22 cellular contexts compared by ENCODE assay signal in the genomic region with DNA sequence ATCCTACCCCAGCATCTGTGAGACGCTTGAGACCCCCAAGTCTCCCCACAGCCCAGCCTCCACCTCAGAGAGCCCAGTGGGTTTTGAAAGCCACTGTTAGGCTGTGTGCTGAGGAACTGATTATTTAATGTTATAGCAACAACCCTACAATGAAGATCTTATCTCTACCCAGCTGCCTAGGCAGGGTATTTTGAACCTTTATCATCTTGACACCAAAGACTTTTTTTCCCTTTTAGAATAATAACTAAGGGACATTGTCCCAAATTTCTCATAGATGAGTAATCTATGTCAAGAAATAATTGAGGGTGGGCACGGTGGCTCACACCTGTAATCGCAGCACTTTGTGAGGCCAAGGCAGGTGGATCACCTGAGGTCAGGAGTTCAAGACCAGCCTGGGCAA. TPM values are rescaled to one million over a fixed set of nuclear protein-coding genes. Genes with fewer than 3 reads are reported as not detected.
DNase-seq lines count a peak whose midpoint lies in the region; ATAC-seq and TF ChIP-seq lines count a peak whose summit lies in the region.
"Had no signal": no experiment of that assay in that cellular context is flagged by ENCODE, and none has a peak within 500 bp of the region (broad histone marks: within the 10 kb centered on the region; RNA-seq: fewer than 3 reads in every experiment).

No MANE protein-coding gene starts in this region.

- H3K4me1 Mint-ChIP-seq in HFFc6 (ENCODE audit: low read depth) (peaks cover 86% of the 10 kb centered on the region), T-helper 17 cell (peaks cover 23% of the 10 kb centered on the region), mesothelial cell of epicardium (peaks cover 20% of the 10 kb centered on the region)

- H3K9me3 Mint-ChIP-seq in HFFc6 (no peaks in the 10 kb centered on the region), mesothelial cell of epicardium (no peaks in the 10 kb centered on the region)
- H3K9me3 Mint-ChIP-seq: CD8-positive, alpha-beta memory T cell had no signal

- no peak for ATAC-seq in DND-41 (ENCODE audit: insufficient read depth, low read depth)
- no peak for ATAC-seq in T-helper 17 cell
- ATAC-seq in GM19351 (IDR thresholded peaks at IDR 0.05; ENCODE audit: unreplicated experiment) = no peak
- no peak for ATAC-seq in HG03432 (IDR thresholded peaks at IDR 0.05; ENCODE audit: unreplicated experiment)
- no peak for ATAC-seq in GM18868 (IDR thresholded peaks at IDR 0.05; ENCODE audit: unreplicated experiment)

- H2AFZ ChIP-seq in DND-41 (ENCODE audit: low read depth, low read length) = no peak overlapping the region

- H3K4me2 ChIP-seq in DND-41 (ENCODE audit: insufficient read depth, low read length) = no peak overlapping the region

- H4K20me1 ChIP-seq in DND-41 (ENCODE audit: insufficient read depth, low read length) = peaks cover 32% of the 10 kb centered on the region

- peaks cover 76% of the 10 kb centered on the region for H3K36me3 ChIP-seq in DND-41 (ENCODE audit: insufficient read depth, low read length)

- H3K9ac ChIP-seq in DND-41 (ENCODE audit: low read depth, low read length) = no peak overlapping the region

- H3K27me3 Mint-ChIP-seq in HFFc6 (ENCODE audit: insufficient read depth) (peaks cover 5% of the 10 kb centered on the region), T-helper 17 cell (no peaks in the 10 kb centered on the region), mesothelial cell of epicardium (ENCODE audit: low read depth) (no peaks in the 10 kb centered on the region)
- H3K27me3 Mint-ChIP-seq: CD8-positive, alpha-beta memory T cell had no signal

- H3K36me3 Mint-ChIP-seq in HFFc6 (ENCODE audit: low read depth) (peaks cover 56% of the 10 kb centered on the region), T-helper 17 cell (ENCODE audit: low read depth) (peaks cover 13% of the 10 kb centered on the region), mesothelial cell of epicardium (peaks cover 25% of the 10 kb centered on the region)

- TF ChIP-seq CTCF in DND-41 (IDR thresholded peaks at IDR 0.05; ENCODE audit: borderline replicate concordance, extremely low read depth, low read length, poor library complexity, severe bottlenecking) = no peak
- no peak for TF ChIP-seq CTCF in HFFc6 (IDR thresholded peaks at IDR 0.05)
- no peak for TF ChIP-seq CTCF in mesothelial cell of epicardium (IDR thresholded peaks at IDR 0.05; ENCODE audit: unreplicated experiment)

- H3K9me3 ChIP-seq in DND-41 (ENCODE audit: insufficient read depth, low read length, severe bottlenecking) = no peaks in the 10 kb centered on the region
- no peaks in the 10 kb centered on the region for H3K9me3 ChIP-seq in T-helper 17 cell (ENCODE audit: control insufficient read depth, low read length, poor library complexity, severe bottlenecking)
- H3K9me3 ChIP-seq: SJSA1 had no signal

- H3K4me1 ChIP-seq in DND-41 (ENCODE audit: insufficient read depth, low read length) = peaks cover 91% of the 10 kb centered on the region

- H3K4me3 Mint-ChIP-seq in HFFc6 (no peak overlapping the region), T-helper 17 cell (no peak overlapping the region), mesothelial cell of epicardium (no peak overlapping the region)

- no peaks in the 10 kb centered on the region for H3K27me3 ChIP-seq in DND-41 (ENCODE audit: insufficient read depth, low read length, poor library complexity)
- H3K27me3 ChIP-seq: SJSA1 had no signal

- H3K27ac Mint-ChIP-seq in HFFc6 = peak overlapping the region; percentile 75
- H3K27ac Mint-ChIP-seq in T-helper 17 cell = peak overlapping the region; percentile 70
- H3K27ac Mint-ChIP-seq in mesothelial cell of epicardium = peak overlapping the region; percentile 48

- peaks cover 45% of the 10 kb centered on the region for H3K79me2 ChIP-seq in DND-41 (ENCODE audit: insufficient read depth, low read length)

- H3K27ac ChIP-seq in DND-41 (ENCODE audit: low read length) = peak overlapping the region; percentile 89
- H3K27ac ChIP-seq: SJSA1 had no signal

- peak; percentile 27 for DNase-seq in DND-41
- no peak for DNase-seq in HFFc6
- DNase-seq in T-helper 17 cell = no peak
- DNase-seq in mesothelial cell of epicardium (ENCODE audit: low spot score in 2 of 2, unreplicated experiment in 2 of 2) = no peak
- DNase-seq in dermis blood vessel endothelial cell = no peak
- DNase-seq: C1 segment of cervical spinal cord; CD8-positive, alpha-beta memory T cell; DMS 273 treated with DMSO at 0.1 percent for 48 hours; DMS79; GF-D8; H7; KBM-7; MM.1S; NCI-H2029; NCI-H446; NCI-H524 treated with DMSO at 0.1 percent for 48 hours; NCI-H774; Right ventricle myocardium superior had no signal

- H3K4me3 ChIP-seq in DND-41 (ENCODE audit: low read depth in 1 of 2, low read length in 2 of 2) = no peak overlapping the region
- H3K4me3 ChIP-seq: SJSA1 had no signal

RNA-seq across cellular contexts. Expression of a gene that starts 26.2 kb away (rescaled TPM):
- total RNA-seq in HFFc6 (2021; fragmentation: NEBNext Ultra II Directional; extraction: Animal tissue kit (Norgen Biotek cat#: 25700)) = 100 to 1,000 TPM; 265 to 332 (median 284) TPM
- total RNA-seq in T-helper 17 cell (100 to 1,000 TPM; 154 to 177 TPM), mesothelial cell of epicardium (140 to 143 TPM (median 140 TPM) in 3 replicates), dermis blood vessel endothelial cell (44.9 and 74.1 TPM in 2 replicates)
